3 cellular contexts compared by ENCODE assay signal in genomic region chr7:87204933-87205332, GRCh38.
A peak's percentile ranks its signal among the peaks of the same experiment; 100 is the strongest.
TF ChIP-seq lines count a peak whose summit lies in the region.

No MANE protein-coding gene starts in this region.

TF ChIP-seq in HepG2, 621 proteins besides CTCF, POLR2A, EP300 and RAD21:
- TF ChIP-seq ZFP36 (IDR thresholded peaks at IDR 0.05; ENCODE audit: borderline replicate concordance, low read depth, low read length, partially characterized antibody), result peak; percentile 69
- TF ChIP-seq MIXL1 (CRISPR knock-in tag; IDR thresholded peaks at IDR 0.05), result no peak
TF ChIP-seq in HepG2: peak in this region for 1.

TF ChIP-seq in GM12878, 131 proteins besides CTCF, POLR2A, EP300 and RAD21:
- 0 out of 2 replicates have a peak, but pooled peaks have one; percentile 45 for TF ChIP-seq CBX5 (IDR thresholded peaks at IDR 0.05; ENCODE audit: low read depth)
- peak; percentile 49; the same call in 1 of the 2 replicates for TF ChIP-seq CEBPZ (IDR thresholded peaks at IDR 0.05; ENCODE audit: low read depth, low read length)
- TF ChIP-seq CEBPB (IDR thresholded peaks at IDR 0.05; ENCODE audit: borderline replicate concordance in 1 of 2, low read depth in 2 of 2, low read length in 2 of 2), result no peak
- TF ChIP-seq STAT1 (conservative IDR thresholded peaks at IDR 0.05), result no peak
- TF ChIP-seq ETV6 (conservative IDR thresholded peaks at IDR 0.05 in 1 of 2, IDR thresholded peaks at IDR 0.05 in 1 of 2; ENCODE audit: borderline replicate concordance in 1 of 2, low read depth in 1 of 2), result no peak
- TF ChIP-seq ZBTB33 (IDR thresholded peaks at IDR 0.05), result 0 out of 2 replicates have a peak, but pooled peaks have one; percentile 53
- TF ChIP-seq RFX5 (IDR thresholded peaks at IDR 0.05; ENCODE audit: low read depth, low read length), result no peak

TF ChIP-seq in SK-N-SH, 30 proteins besides CTCF, POLR2A, EP300 and RAD21:
- TF ChIP-seq RCOR1 (IDR thresholded peaks at IDR 0.05; ENCODE audit: low read length) (no peak), SIN3A (IDR thresholded peaks at IDR 0.05; ENCODE audit: borderline replicate concordance, low read depth, low read length) (no peak), FOXJ3 (CRISPR knock-in tag; IDR thresholded peaks at IDR 0.05) (no peak), POLR2AphosphoS5 (IDR thresholded peaks at IDR 0.05; ENCODE audit: low read depth, low read length) (no peak), NFIC (IDR thresholded peaks at IDR 0.05; ENCODE audit: borderline replicate concordance) (no peak), EZH2phosphoT487 (IDR thresholded peaks at IDR 0.05; ENCODE audit: borderline replicate concordance, low read depth) (no peak), PBX3 (IDR thresholded peaks at IDR 0.05) (no peak), GATA2 (CRISPR knock-in tag; IDR thresholded peaks at IDR 0.05) (no peak), MAX (IDR thresholded peaks at IDR 0.05; ENCODE audit: low read depth) (no peak), GABPA (IDR thresholded peaks at IDR 0.05; ENCODE audit: low read depth) (no peak), REST (IDR thresholded peaks at IDR 0.05; ENCODE audit: low read depth, low read length) (no peak), ELF1 (IDR thresholded peaks at IDR 0.05) (no peak), TAF1 (IDR thresholded peaks at IDR 0.05; ENCODE audit: borderline replicate concordance, low read depth, low read length) (no peak), RFX5 (IDR thresholded peaks at IDR 0.05; ENCODE audit: low read length) (no peak), FOXM1 (IDR thresholded peaks at IDR 0.05; ENCODE audit: low read depth) (no peak), RXRA (IDR thresholded peaks at IDR 0.05; ENCODE audit: borderline replicate concordance, low read depth) (no peak), MEF2A (IDR thresholded peaks at IDR 0.05; ENCODE audit: borderline replicate concordance, low read depth) (no peak), IRF3 (IDR thresholded peaks at IDR 0.05; ENCODE audit: low read depth, low read length) (no peak), FOSL2 (IDR thresholded peaks at IDR 0.05; ENCODE audit: borderline replicate concordance, low read depth) (no peak), MXI1 (IDR thresholded peaks at IDR 0.05; ENCODE audit: low read depth, low read length) (no peak)
